Comparison of ENCODE assay signal across 10 cellular contexts in genomic region chr1:85911742-85912141, GRCh38.
A peak's percentile ranks its signal among the peaks of the same experiment; 100 is the strongest.
DNase-seq lines count a peak whose midpoint lies in the region; ATAC-seq and TF ChIP-seq lines count a peak whose summit lies in the region.
"Had no signal": no experiment of that assay in that cellular context is flagged by ENCODE, and none has a peak within 500 bp of the region (broad histone marks: within the 10 kb centered on the region; RNA-seq: fewer than 3 reads in every experiment).

No MANE protein-coding gene starts in this region.

- H3K4me3 Mint-ChIP-seq in chondrocyte (ENCODE audit: unreplicated experiment) (no peak overlapping the region), nephron progenitor cell (no peak overlapping the region)
- H3K4me3 Mint-ChIP-seq: activated T-cell treated with anti-CD3 and anti-CD28 coated beads, Interleukin-2, amount 50 U/mL, for 4 hours had no signal

- no peak overlapping the region for H3K27ac Mint-ChIP-seq in chondrocyte (ENCODE audit: unreplicated experiment)
- H3K27ac Mint-ChIP-seq in nephron progenitor cell = no peak overlapping the region

- H3K9me3 Mint-ChIP-seq in chondrocyte (ENCODE audit: low read depth) = no peaks in the 10 kb centered on the region
- no peaks in the 10 kb centered on the region for H3K9me3 Mint-ChIP-seq in nephron progenitor cell
- H3K9me3 Mint-ChIP-seq: activated T-cell treated with anti-CD3 and anti-CD28 coated beads, Interleukin-2, amount 50 U/mL, for 4 hours had no signal

- H3K36me3 Mint-ChIP-seq in chondrocyte (ENCODE audit: low read depth) (no peaks in the 10 kb centered on the region), nephron progenitor cell (ENCODE audit: low read depth) (no peaks in the 10 kb centered on the region)

- no peak for ATAC-seq in HG03521 (IDR thresholded peaks at IDR 0.05; ENCODE audit: unreplicated experiment)
- ATAC-seq: activated T-cell treated with anti-CD3 and anti-CD28 coated beads, Interleukin-2, amount 50 U/mL, for 4 hours had no signal

- no peaks in the 10 kb centered on the region for H3K27me3 Mint-ChIP-seq in chondrocyte (ENCODE audit: low read depth)
- no peaks in the 10 kb centered on the region for H3K27me3 Mint-ChIP-seq in nephron progenitor cell (ENCODE audit: low read depth, poor library complexity)

- DNase-seq in Daoy (ENCODE audit: low read depth) (peak; percentile 17), chondrocyte (ENCODE audit: low spot score) (no peak), nephron progenitor cell (no peak), COR-L47 (lab: John Stamatoyannopoulos, UW) (no peak), hepatic stellate cell (ENCODE audit: low spot score) (no peak)
- DNase-seq in stimulated activated CD4-positive, alpha-beta T cell treated with anti-CD3 and anti-CD28 coated beads, Interleukin-12 subunit alpha, Interleukin-12 subunit beta, amount 100 ng/mL, for 4 hours = no peak
- DNase-seq: activated T-cell treated with anti-CD3 and anti-CD28 coated beads, Interleukin-2, amount 50 U/mL, for 4 hours; T1000 had no signal

- H3K4me1 Mint-ChIP-seq in chondrocyte (ENCODE audit: low read depth) (no peaks in the 10 kb centered on the region), nephron progenitor cell (no peaks in the 10 kb centered on the region)

- TF ChIP-seq CTCF in LNCAP (IDR thresholded peaks at IDR 0.05) = peak; percentile 39; the same call in 1 of the 2 replicates
- TF ChIP-seq CTCF in chondrocyte (IDR thresholded peaks at IDR 0.05) = peak; percentile 68
- TF ChIP-seq CTCF in nephron progenitor cell (IDR thresholded peaks at IDR 0.05) = peak; percentile 40
